1 cellular context compared by ENCODE assay signal in the genomic region with DNA sequence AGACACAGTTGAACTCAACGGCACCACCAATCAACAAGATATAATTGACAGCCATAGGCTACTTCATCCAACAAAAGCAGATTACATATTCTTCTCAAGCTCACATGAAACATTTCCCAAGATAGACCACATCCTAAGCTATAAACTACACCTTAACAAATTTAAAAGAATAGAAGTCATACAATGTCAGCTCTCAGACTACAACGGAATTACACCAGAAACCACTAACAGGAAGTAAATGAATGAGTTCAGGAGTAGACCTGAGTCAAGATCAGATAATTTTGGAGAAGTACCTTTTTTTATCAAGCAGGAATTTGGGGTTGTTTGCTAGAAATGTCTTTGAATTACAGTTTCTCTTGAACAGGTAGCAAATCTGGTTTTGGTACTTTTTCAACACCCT.
TF ChIP-seq lines count a peak whose summit lies in the region.

No MANE protein-coding gene starts in this region.

TF ChIP-seq in GM12878, 131 proteins besides CTCF, POLR2A, EP300 and RAD21 (continued from another document):
- TF ChIP-seq BHLHE40 (IDR thresholded peaks at IDR 0.05; ENCODE audit: borderline replicate concordance in 1 of 2, low read depth in 2 of 2, low read length in 1 of 2) = no peak
- no peak for TF ChIP-seq KDM1A (IDR thresholded peaks at IDR 0.05; ENCODE audit: borderline replicate concordance)
- TF ChIP-seq, protein P1, sequence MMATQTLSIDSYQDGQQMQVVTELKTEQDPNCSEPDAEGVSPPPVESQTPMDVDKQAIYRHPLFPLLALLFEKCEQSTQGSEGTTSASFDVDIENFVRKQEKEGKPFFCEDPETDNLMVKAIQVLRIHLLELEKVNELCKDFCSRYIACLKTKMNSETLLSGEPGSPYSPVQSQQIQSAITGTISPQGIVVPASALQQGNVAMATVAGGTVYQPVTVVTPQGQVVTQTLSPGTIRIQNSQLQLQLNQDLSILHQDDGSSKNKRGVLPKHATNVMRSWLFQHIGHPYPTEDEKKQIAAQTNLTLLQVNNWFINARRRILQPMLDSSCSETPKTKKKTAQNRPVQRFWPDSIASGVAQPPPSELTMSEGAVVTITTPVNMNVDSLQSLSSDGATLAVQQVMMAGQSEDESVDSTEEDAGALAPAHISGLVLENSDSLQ (IDR thresholded peaks at IDR 0.05) = peak; percentile 31; the same call in 1 of the 2 replicates
- no peak for TF ChIP-seq HDAC2 (IDR thresholded peaks at IDR 0.05)
- no peak for TF ChIP-seq ZNF24 (IDR thresholded peaks at IDR 0.05)
- no peak for TF ChIP-seq JUNB (IDR thresholded peaks at IDR 0.05)
- no peak for TF ChIP-seq BRCA1 (IDR thresholded peaks at IDR 0.05; ENCODE audit: low read depth, low read length)
- TF ChIP-seq, protein P2, sequence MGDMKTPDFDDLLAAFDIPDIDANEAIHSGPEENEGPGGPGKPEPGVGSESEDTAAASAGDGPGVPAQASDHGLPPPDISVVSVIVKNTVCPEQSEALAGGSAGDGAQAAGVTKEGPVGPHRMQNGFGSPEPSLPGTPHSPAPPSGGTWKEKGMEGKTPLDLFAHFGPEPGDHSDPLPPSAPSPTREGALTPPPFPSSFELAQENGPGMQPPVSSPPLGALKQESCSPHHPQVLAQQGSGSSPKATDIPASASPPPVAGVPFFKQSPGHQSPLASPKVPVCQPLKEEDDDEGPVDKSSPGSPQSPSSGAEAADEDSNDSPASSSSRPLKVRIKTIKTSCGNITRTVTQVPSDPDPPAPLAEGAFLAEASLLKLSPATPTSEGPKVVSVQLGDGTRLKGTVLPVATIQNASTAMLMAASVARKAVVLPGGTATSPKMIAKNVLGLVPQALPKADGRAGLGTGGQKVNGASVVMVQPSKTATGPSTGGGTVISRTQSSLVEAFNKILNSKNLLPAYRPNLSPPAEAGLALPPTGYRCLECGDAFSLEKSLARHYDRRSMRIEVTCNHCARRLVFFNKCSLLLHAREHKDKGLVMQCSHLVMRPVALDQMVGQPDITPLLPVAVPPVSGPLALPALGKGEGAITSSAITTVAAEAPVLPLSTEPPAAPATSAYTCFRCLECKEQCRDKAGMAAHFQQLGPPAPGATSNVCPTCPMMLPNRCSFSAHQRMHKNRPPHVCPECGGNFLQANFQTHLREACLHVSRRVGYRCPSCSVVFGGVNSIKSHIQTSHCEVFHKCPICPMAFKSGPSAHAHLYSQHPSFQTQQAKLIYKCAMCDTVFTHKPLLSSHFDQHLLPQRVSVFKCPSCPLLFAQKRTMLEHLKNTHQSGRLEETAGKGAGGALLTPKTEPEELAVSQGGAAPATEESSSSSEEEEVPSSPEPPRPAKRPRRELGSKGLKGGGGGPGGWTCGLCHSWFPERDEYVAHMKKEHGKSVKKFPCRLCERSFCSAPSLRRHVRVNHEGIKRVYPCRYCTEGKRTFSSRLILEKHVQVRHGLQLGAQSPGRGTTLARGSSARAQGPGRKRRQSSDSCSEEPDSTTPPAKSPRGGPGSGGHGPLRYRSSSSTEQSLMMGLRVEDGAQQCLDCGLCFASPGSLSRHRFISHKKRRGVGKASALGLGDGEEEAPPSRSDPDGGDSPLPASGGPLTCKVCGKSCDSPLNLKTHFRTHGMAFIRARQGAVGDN (IDR thresholded peaks at IDR 0.05) = no peak
- TF ChIP-seq, protein P3, sequence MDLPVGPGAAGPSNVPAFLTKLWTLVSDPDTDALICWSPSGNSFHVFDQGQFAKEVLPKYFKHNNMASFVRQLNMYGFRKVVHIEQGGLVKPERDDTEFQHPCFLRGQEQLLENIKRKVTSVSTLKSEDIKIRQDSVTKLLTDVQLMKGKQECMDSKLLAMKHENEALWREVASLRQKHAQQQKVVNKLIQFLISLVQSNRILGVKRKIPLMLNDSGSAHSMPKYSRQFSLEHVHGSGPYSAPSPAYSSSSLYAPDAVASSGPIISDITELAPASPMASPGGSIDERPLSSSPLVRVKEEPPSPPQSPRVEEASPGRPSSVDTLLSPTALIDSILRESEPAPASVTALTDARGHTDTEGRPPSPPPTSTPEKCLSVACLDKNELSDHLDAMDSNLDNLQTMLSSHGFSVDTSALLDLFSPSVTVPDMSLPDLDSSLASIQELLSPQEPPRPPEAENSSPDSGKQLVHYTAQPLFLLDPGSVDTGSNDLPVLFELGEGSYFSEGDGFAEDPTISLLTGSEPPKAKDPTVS (IDR thresholded peaks at IDR 0.05; ENCODE audit: low read depth, low read length) = no peak
- TF ChIP-seq MEF2A (IDR thresholded peaks at IDR 0.05; ENCODE audit: insufficient read depth, low read depth, low read length) = no peak
- no peak for TF ChIP-seq HDGF (IDR thresholded peaks at IDR 0.05)
- TF ChIP-seq GATAD2B (conservative IDR thresholded peaks at IDR 0.05; ENCODE audit: low read depth) = no peak
- TF ChIP-seq IKZF2 (IDR thresholded peaks at IDR 0.05) = peak; percentile 30 to 48; a peak in 2 of 4 replicates
- TF ChIP-seq MEF2B (IDR thresholded peaks at IDR 0.05; ENCODE audit: partially characterized antibody, poor library complexity, severe bottlenecking) = peak; percentile 42
- TF ChIP-seq SRF (IDR thresholded peaks at IDR 0.05; ENCODE audit: low read depth in 2 of 2, low read length in 2 of 2) = no peak
- no peak for TF ChIP-seq SIN3A (IDR thresholded peaks at IDR 0.05; ENCODE audit: low read depth, low read length)
- no peak for TF ChIP-seq ZNF622 (IDR thresholded peaks at IDR 0.05)
- TF ChIP-seq SREBF1 (IDR thresholded peaks at IDR 0.05; ENCODE audit: low read length) = no peak
- TF ChIP-seq ETV6 (conservative IDR thresholded peaks at IDR 0.05 in 1 of 2, IDR thresholded peaks at IDR 0.05 in 1 of 2; ENCODE audit: borderline replicate concordance in 1 of 2, low read depth in 1 of 2) = no peak
- TF ChIP-seq TBL1XR1 (IDR thresholded peaks at IDR 0.05; ENCODE audit: low read depth, low read length) = no peak
- TF ChIP-seq NR2C1 (IDR thresholded peaks at IDR 0.05) = no peak
- TF ChIP-seq IKZF1 (conservative IDR thresholded peaks at IDR 0.05) = peak; percentile 21; the same call in 1 of the 2 replicates
- no peak for TF ChIP-seq PAX5 (IDR thresholded peaks at IDR 0.05; ENCODE audit: borderline replicate concordance, low read depth, low read length)
- TF ChIP-seq, protein P4, sequence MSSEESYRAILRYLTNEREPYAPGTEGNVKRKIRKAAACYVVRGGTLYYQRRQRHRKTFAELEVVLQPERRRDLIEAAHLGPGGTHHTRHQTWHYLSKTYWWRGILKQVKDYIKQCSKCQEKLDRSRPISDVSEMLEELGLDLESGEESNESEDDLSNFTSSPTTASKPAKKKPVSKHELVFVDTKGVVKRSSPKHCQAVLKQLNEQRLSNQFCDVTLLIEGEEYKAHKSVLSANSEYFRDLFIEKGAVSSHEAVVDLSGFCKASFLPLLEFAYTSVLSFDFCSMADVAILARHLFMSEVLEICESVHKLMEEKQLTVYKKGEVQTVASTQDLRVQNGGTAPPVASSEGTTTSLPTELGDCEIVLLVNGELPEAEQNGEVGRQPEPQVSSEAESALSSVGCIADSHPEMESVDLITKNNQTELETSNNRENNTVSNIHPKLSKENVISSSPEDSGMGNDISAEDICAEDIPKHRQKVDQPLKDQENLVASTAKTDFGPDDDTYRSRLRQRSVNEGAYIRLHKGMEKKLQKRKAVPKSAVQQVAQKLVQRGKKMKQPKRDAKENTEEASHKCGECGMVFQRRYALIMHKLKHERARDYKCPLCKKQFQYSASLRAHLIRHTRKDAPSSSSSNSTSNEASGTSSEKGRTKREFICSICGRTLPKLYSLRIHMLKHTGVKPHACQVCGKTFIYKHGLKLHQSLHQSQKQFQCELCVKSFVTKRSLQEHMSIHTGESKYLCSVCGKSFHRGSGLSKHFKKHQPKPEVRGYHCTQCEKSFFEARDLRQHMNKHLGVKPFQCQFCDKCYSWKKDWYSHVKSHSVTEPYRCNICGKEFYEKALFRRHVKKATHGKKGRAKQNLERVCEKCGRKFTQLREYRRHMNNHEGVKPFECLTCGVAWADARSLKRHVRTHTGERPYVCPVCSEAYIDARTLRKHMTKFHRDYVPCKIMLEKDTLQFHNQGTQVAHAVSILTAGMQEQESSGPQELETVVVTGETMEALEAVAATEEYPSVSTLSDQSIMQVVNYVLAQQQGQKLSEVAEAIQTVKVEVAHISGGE (CRISPR knock-in tag; IDR thresholded peaks at IDR 0.05) = no peak
- TF ChIP-seq RCOR1 (conservative IDR thresholded peaks at IDR 0.05; ENCODE audit: low read depth, low read length) = no peak
- no peak for TF ChIP-seq BMI1 (IDR thresholded peaks at IDR 0.05; ENCODE audit: borderline replicate concordance)
- TF ChIP-seq HCFC1 (IDR thresholded peaks at IDR 0.05; ENCODE audit: low read length) = no peak
- TF ChIP-seq, protein P5, sequence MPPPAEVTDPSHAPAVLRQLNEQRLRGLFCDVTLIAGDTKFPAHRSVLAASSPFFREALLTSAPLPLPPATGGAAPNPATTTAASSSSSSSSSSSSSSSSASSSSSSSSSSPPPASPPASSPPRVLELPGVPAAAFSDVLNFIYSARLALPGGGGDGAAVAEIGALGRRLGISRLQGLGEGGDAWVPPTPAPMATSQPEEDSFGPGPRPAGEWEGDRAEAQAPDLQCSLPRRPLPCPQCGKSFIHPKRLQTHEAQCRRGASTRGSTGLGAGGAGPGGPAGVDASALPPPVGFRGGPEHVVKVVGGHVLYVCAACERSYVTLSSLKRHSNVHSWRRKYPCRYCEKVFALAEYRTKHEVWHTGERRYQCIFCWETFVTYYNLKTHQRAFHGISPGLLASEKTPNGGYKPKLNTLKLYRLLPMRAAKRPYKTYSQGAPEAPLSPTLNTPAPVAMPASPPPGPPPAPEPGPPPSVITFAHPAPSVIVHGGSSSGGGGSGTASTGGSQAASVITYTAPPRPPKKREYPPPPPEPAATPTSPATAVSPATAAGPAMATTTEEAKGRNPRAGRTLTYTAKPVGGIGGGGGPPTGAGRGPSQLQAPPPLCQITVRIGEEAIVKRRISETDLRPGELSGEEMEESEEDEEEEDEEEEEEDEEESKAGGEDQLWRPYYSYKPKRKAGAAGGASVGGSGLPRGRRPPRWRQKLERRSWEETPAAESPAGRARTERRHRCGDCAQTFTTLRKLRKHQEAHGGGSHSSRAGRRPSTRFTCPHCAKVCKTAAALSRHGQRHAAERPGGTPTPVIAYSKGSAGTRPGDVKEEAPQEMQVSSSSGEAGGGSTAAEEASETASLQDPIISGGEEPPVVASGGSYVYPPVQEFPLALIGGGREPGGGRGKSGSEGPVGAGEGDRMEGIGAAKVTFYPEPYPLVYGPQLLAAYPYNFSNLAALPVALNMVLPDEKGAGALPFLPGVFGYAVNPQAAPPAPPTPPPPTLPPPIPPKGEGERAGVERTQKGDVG (CRISPR knock-in tag; IDR thresholded peaks at IDR 0.05) = no peak
